ENCODE assay signal across 18 cellular contexts in genomic region chr4:29539226-29539625, GRCh38.
"Had no signal": no experiment of that assay in that cellular context is flagged by ENCODE, and none has a peak within 500 bp of the region (broad histone marks: within the 10 kb centered on the region; RNA-seq: fewer than 3 reads in every experiment).

No MANE protein-coding gene starts in this region.

- H3K27me3 Mint-ChIP-seq: activated CD4-positive, alpha-beta T cell treated with anti-CD3 and anti-CD28 coated beads for 36 hours; activated naive CD8-positive, alpha-beta T cell treated with anti-CD3 and anti-CD28 coated beads, Interleukin-2, amount 10 ng/mL, durations not matched to agents 7 days and 5 days; brain; memory B cell; naive B cell; type B pancreatic cell had no signal

- H3K4me1 Mint-ChIP-seq: activated CD4-positive, alpha-beta T cell treated with anti-CD3 and anti-CD28 coated beads for 36 hours; activated naive CD8-positive, alpha-beta T cell treated with anti-CD3 and anti-CD28 coated beads, Interleukin-2, amount 10 ng/mL, durations not matched to agents 7 days and 5 days; memory B cell; naive B cell; stimulated activated effector memory CD8-positive, alpha-beta T cell treated with anti-CD3 and anti-CD28 coated beads, Interleukin-12 subunit alpha, Interleukin-12 subunit beta, amount 100 ng/mL, for 72 hours had no signal

- H3K4me1 ChIP-seq: colonic mucosa, heart right ventricle, testis had no signal

- H3K36me3 ChIP-seq: colonic mucosa, heart right ventricle, ovary had no signal

- H3K4me3 ChIP-seq: colonic mucosa, heart right ventricle, ovary, testis had no signal

- H3K27me3 ChIP-seq: colonic mucosa, heart right ventricle, ovary, testis had no signal

- H3K9me3 Mint-ChIP-seq: activated naive CD8-positive, alpha-beta T cell treated with anti-CD3 and anti-CD28 coated beads, Interleukin-2, amount 10 ng/mL, durations not matched to agents 7 days and 5 days; memory B cell; naive B cell; type B pancreatic cell had no signal

- H3K27ac Mint-ChIP-seq: activated CD4-positive, alpha-beta T cell treated with anti-CD3 and anti-CD28 coated beads for 36 hours; activated naive CD8-positive, alpha-beta T cell treated with anti-CD3 and anti-CD28 coated beads, Interleukin-2, amount 10 ng/mL, durations not matched to agents 7 days and 5 days; brain; memory B cell; stimulated activated effector memory CD8-positive, alpha-beta T cell treated with anti-CD3 and anti-CD28 coated beads, Interleukin-12 subunit alpha, Interleukin-12 subunit beta, amount 100 ng/mL, for 72 hours; type B pancreatic cell had no signal

- H3K36me3 Mint-ChIP-seq: activated naive CD8-positive, alpha-beta T cell treated with anti-CD3 and anti-CD28 coated beads, Interleukin-2, amount 10 ng/mL, durations not matched to agents 7 days and 5 days; brain; memory B cell; naive B cell; stimulated activated effector memory CD8-positive, alpha-beta T cell treated with anti-CD3 and anti-CD28 coated beads, Interleukin-12 subunit alpha, Interleukin-12 subunit beta, amount 100 ng/mL, for 72 hours; type B pancreatic cell had no signal

- H3K4me3 Mint-ChIP-seq: activated CD4-positive, alpha-beta T cell treated with anti-CD3 and anti-CD28 coated beads for 36 hours; activated naive CD8-positive, alpha-beta T cell treated with anti-CD3 and anti-CD28 coated beads, Interleukin-2, amount 10 ng/mL, durations not matched to agents 7 days and 5 days; brain; memory B cell; naive B cell; stimulated activated effector memory CD8-positive, alpha-beta T cell treated with anti-CD3 and anti-CD28 coated beads, Interleukin-12 subunit alpha, Interleukin-12 subunit beta, amount 100 ng/mL, for 72 hours; type B pancreatic cell had no signal

- H3K27ac ChIP-seq: colonic mucosa, heart right ventricle, ovary, testis had no signal

- H3K9me3 ChIP-seq: colonic mucosa, ovary, testis had no signal

- DNase-seq: activated CD4-positive, alpha-beta T cell treated with anti-CD3 and anti-CD28 coated beads for 36 hours; activated CD4-positive, alpha-beta T cell treated with anti-CD3 and anti-CD28 coated beads, Interleukin-2, amount 50 U/mL, for 48 hours; activated naive CD8-positive, alpha-beta T cell treated with anti-CD3 and anti-CD28 coated beads, Interleukin-2, amount 10 ng/mL, durations not matched to agents 7 days and 5 days; activated T-cell treated with anti-CD3 and anti-CD28 coated beads for 4 hours; anterior cingulate cortex; central memory CD4-positive, alpha-beta T cell; colonic mucosa; erythroblast; heart right ventricle; naive B cell; ovary; stimulated activated CD4-positive, alpha-beta T cell treated with anti-CD3 and anti-CD28 coated beads, Interleukin-4, amount 100 ng/mL, for 24 hours; testis had no signal

- FAIRE-seq: TTC549 had no signal
